Comparison of ENCODE assay signal across 8 cellular contexts in genomic region chr19:43595999-43596841, GRCh38. TPM values are rescaled to one million over a fixed set of nuclear protein-coding genes. Genes with fewer than 3 reads are reported as not detected.
A peak's percentile ranks its signal among the peaks of the same experiment; 100 is the strongest.
DNase-seq lines count a peak whose midpoint lies in the region; TF ChIP-seq lines count a peak whose summit lies in the region.

Gene IRGQ, minus strand, starts transcription at chr19:43596134. Its CDS starts 796 bp downstream, at chr19:43595338.
Gene ZNF576, plus strand, starts transcription at chr19:43596595. Its CDS starts 514 bp downstream, at chr19:43597109.

- H3K4me3 ChIP-seq in HFF-Myc (replicated peaks; ENCODE audit: low read depth, low read length) (peak within 1 kb of the TSS; percentile 72), neuron (ENCODE audit: low read length) (peak within 1 kb of the TSS; percentile 82), subcutaneous abdominal adipose tissue (ENCODE audit: low read depth in 1 of 5, low read length in 5 of 5) (peak within 1 kb of the TSS; percentile 70 to 88 (median 82))

- DNase-seq in GM03348 (ENCODE audit: low spot score), result peak; percentile 100
- peak; percentile 98 for DNase-seq in HFF-Myc (ENCODE audit: extremely low read depth, low read depth)
- DNase-seq in NAMALWA (ENCODE audit: low spot score), result peak; percentile 99
- peak; percentile 99 for DNase-seq in SK-N-DZ (ENCODE audit: low spot score)
- DNase-seq in activated naive CD4-positive, alpha-beta T cell treated with anti-CD3 and anti-CD28 coated beads for 36 hours, result peak; percentile 100
- DNase-seq in foreskin melanocyte, result peak; percentile 99

- peaks cover 29% of the 10 kb centered on the region for H3K4me1 Mint-ChIP-seq in activated naive CD4-positive, alpha-beta T cell treated with anti-CD3 and anti-CD28 coated beads for 36 hours (ENCODE audit: low read depth)

- H3K27ac Mint-ChIP-seq in activated naive CD4-positive, alpha-beta T cell treated with anti-CD3 and anti-CD28 coated beads for 36 hours, result peak within 1 kb of the TSS; percentile 97

- intact Hi-C loops in activated naive CD4-positive, alpha-beta T cell treated with anti-CD3 and anti-CD28 coated beads for 36 hours (cut with micrococcal nuclease), result loop anchor here (1.0 kb wide), 11 partner anchors 21 to 189 kb away; partner anchors contain the start of genes PHLDB3, PINLYP, SMG9 and XRCC1

- peak within 1 kb of the TSS; percentile 84 to 96 (median 90) for H3K9ac ChIP-seq in subcutaneous abdominal adipose tissue (ENCODE audit: low read length in 5 of 5)

- H3K36me3 Mint-ChIP-seq in activated naive CD4-positive, alpha-beta T cell treated with anti-CD3 and anti-CD28 coated beads for 36 hours (ENCODE audit: low read depth), result peaks cover 10% of the 10 kb centered on the region

- H3K9me3 Mint-ChIP-seq in activated naive CD4-positive, alpha-beta T cell treated with anti-CD3 and anti-CD28 coated beads for 36 hours, result no peaks in the 10 kb centered on the region

- H3K27me3 Mint-ChIP-seq in activated naive CD4-positive, alpha-beta T cell treated with anti-CD3 and anti-CD28 coated beads for 36 hours (ENCODE audit: low read depth), result no peaks in the 10 kb centered on the region

- CTCF ChIA-PET in activated naive CD4-positive, alpha-beta T cell treated with anti-CD3 and anti-CD28 coated beads for 36 hours (lab: Charles Lee), result interaction anchor here (0.7 to 5.8 kb wide), 9 partner anchors 25 to 214 kb away, joined by 3 to 95 read pairs (median 7); no protein-coding TSS in a partner anchor

- H3K4me3 Mint-ChIP-seq in activated naive CD4-positive, alpha-beta T cell treated with anti-CD3 and anti-CD28 coated beads for 36 hours, result peak within 1 kb of the TSS; percentile 93

- peak within 1 kb of the TSS; percentile 42 for H2AFZ ChIP-seq in neuron (ENCODE audit: low read depth, low read length)

- H3K4me1 ChIP-seq in neuron (ENCODE audit: insufficient read depth, low read length) (peaks cover 26% of the 10 kb centered on the region), subcutaneous abdominal adipose tissue (ENCODE audit: control insufficient read depth in 5 of 5, insufficient read depth in 5 of 5, low read length in 5 of 5) (peaks cover 8 to 48% (median 40%) of the 10 kb centered on the region in 5 donors)

- H3K9me3 ChIP-seq in neuron (ENCODE audit: low read length) (no peaks in the 10 kb centered on the region), subcutaneous abdominal adipose tissue (ENCODE audit: control insufficient read depth in 5 of 5, low read length in 5 of 5) (no peaks in the 10 kb centered on the region)

- TF ChIP-seq CTCF in HFF-Myc (IDR thresholded peaks at IDR 0.05; ENCODE audit: low read depth, low read length, missing control alignments), result no peak

- H3K36me3 ChIP-seq in neuron (ENCODE audit: insufficient read depth, low read length) (peaks cover 44% of the 10 kb centered on the region), subcutaneous abdominal adipose tissue (ENCODE audit: control insufficient read depth in 5 of 5, insufficient read depth in 5 of 5, low read length in 5 of 5) (peaks cover 0 to 56% (median 41%) of the 10 kb centered on the region in 5 donors)

- H3K27ac ChIP-seq in subcutaneous abdominal adipose tissue (ENCODE audit: low read depth, low read length), result peak within 1 kb of the TSS; percentile 99

- H3K27me3 ChIP-seq in neuron (ENCODE audit: insufficient read depth, low read length) (no peaks in the 10 kb centered on the region), subcutaneous abdominal adipose tissue (ENCODE audit: control insufficient read depth in 5 of 5, insufficient read depth in 4 of 5, low read length in 5 of 5) (no peaks in the 10 kb centered on the region)

RNA-seq across cellular contexts. Expression of gene IRGQ, which starts in this region (rescaled TPM):
- 38.8 and 45.2 TPM in 2 replicates for polyA plus RNA-seq in SK-N-DZ (2014; cell fraction: cytosol; rRNA removed)
- polyA plus RNA-seq in SK-N-DZ (2014; cell fraction: nucleus; rRNA removed), result 16.0 and 30.0 TPM in 2 replicates
- 10 to 100 TPM; 17.2 to 18.7 TPM for total RNA-seq in activated naive CD4-positive, alpha-beta T cell treated with anti-CD3 and anti-CD28 coated beads for 36 hours

RNA-seq across cellular contexts. Expression of gene ZNF576, which starts in this region (rescaled TPM):
- polyA plus RNA-seq in SK-N-DZ (2014; cell fraction: cytosol; rRNA removed), result 18.7 and 19.9 TPM in 2 replicates
- 5.5 and 12.1 TPM in 2 replicates for polyA plus RNA-seq in SK-N-DZ (2014; cell fraction: nucleus; rRNA removed)
- 10 to 100 TPM; 11.6 to 11.7 TPM for total RNA-seq in activated naive CD4-positive, alpha-beta T cell treated with anti-CD3 and anti-CD28 coated beads for 36 hours

Comparison
In these comparisons a context has a peak if more than half of its experiments do, and no peak if none do; other contexts are left out.
1. Peak in every context shown above with its lines: DNase-seq, H3K4me3 ChIP-seq and H3K27ac ChIP-seq.